ENCODE assay signal across 1 cellular context in the genomic region with DNA sequence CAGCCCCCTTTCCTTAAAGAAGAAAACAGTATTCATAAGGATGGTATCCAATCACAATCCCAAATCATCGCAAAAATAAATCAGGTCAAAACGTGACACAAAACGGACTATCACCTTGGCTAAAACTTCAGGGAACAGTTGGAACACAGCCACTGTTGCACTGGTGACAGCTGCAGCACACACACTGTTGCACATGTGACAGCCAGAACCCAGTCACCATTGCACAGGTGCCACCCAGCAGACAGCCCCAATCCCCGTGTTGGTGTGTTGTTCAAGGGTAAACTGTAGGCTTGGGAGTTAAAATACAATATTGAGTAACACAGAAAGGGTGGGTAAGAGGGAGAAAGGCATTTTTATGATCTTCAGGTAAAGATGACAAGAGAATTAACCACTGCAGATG.
TF ChIP-seq lines count a peak whose summit lies in the region.

No MANE protein-coding gene starts in this region.

TF ChIP-seq in HepG2, 621 proteins besides CTCF, POLR2A, EP300 and RAD21:
- TF ChIP-seq PHF20 (CRISPR knock-in tag; IDR thresholded peaks at IDR 0.05), result no peak
- TF ChIP-seq NCOA1 (CRISPR knock-in tag; IDR thresholded peaks at IDR 0.05), result no peak
